ENCODE assay signal across 11 cellular contexts in genomic region chr17:45294506-45294905, GRCh38. TPM values are rescaled to one million over a fixed set of nuclear protein-coding genes. Genes with fewer than 3 reads are reported as not detected.
A peak's percentile ranks its signal among the peaks of the same experiment; 100 is the strongest.
DNase-seq lines count a peak whose midpoint lies in the region; ATAC-seq and TF ChIP-seq lines count a peak whose summit lies in the region.
"Had no signal": no experiment of that assay in that cellular context is flagged by ENCODE, and none has a peak within 500 bp of the region (broad histone marks: within the 10 kb centered on the region; RNA-seq: fewer than 3 reads in every experiment).

No MANE protein-coding gene starts in this region.

- H3K27ac Mint-ChIP-seq in activated CD8-positive, alpha-beta T cell treated with anti-CD3 and anti-CD28 coated beads for 36 hours, result peak overlapping the region; percentile 84
- no peak overlapping the region for H3K27ac Mint-ChIP-seq in nephron progenitor cell

- DNase-seq in GM04503 (ENCODE audit: low read depth) (peak; percentile 75), heart left ventricle (peak in 3 of 5 donors; percentile 55 to 61 (median 57)), LoVo (ENCODE audit: low spot score) (no peak), NCI-H1417 treated with DMSO at 0.1 percent for 48 hours (lab: John Stamatoyannopoulos, UW) (no peak), nephron progenitor cell (no peak)
- DNase-seq in activated CD8-positive, alpha-beta T cell treated with anti-CD3 and anti-CD28 coated beads for 36 hours, result no peak
- DNase-seq: endodermal cell, T-cell had no signal

- peaks cover 4% of the 10 kb centered on the region for H3K9me3 Mint-ChIP-seq in activated CD8-positive, alpha-beta T cell treated with anti-CD3 and anti-CD28 coated beads for 36 hours
- no peaks in the 10 kb centered on the region for H3K9me3 Mint-ChIP-seq in nephron progenitor cell
- H3K9me3 Mint-ChIP-seq: endodermal cell, T-cell had no signal

- intact Hi-C loops in activated CD8-positive, alpha-beta T cell treated with anti-CD3 and anti-CD28 coated beads for 36 hours (cut with micrococcal nuclease), result no loop called here
- intact Hi-C loops in heart left ventricle (cut with DNase I), result loop anchor here in 1 of 10 donors (2.0 kb wide), 1 partner anchor 16 kb away; no protein-coding TSS in a partner anchor

- no peaks in the 10 kb centered on the region for H3K27me3 ChIP-seq in heart left ventricle

- peak overlapping the region; percentile 51 to 91 (median 87) for H3K27ac ChIP-seq in heart left ventricle
- peak overlapping the region in 14 of 21 experiments; percentile 2 to 81 (median 52) for H3K27ac ChIP-seq in skin epidermis

- peaks cover 83% of the 10 kb centered on the region for H3K4me1 Mint-ChIP-seq in activated CD8-positive, alpha-beta T cell treated with anti-CD3 and anti-CD28 coated beads for 36 hours (ENCODE audit: low read depth)
- H3K4me1 Mint-ChIP-seq in nephron progenitor cell, result peaks cover 45% of the 10 kb centered on the region

- TF ChIP-seq CTCF in activated CD8-positive, alpha-beta T cell treated with anti-CD3 and anti-CD28 coated beads for 36 hours (IDR thresholded peaks at IDR 0.05), result no peak
- TF ChIP-seq CTCF in heart left ventricle (IDR thresholded peaks at IDR 0.05), result no peak
- TF ChIP-seq CTCF in nephron progenitor cell (IDR thresholded peaks at IDR 0.05), result no peak

- peaks cover 0 to 15% (median 5%) of the 10 kb centered on the region in 9 donors for H3K36me3 ChIP-seq in heart left ventricle

- 23 to 43% (median 37%) methylated on average over 3 of the region's 3 CpGs for WGBS in heart left ventricle, 4 donors

- no peak for TF ChIP-seq POLR2A in heart left ventricle (IDR thresholded peaks at IDR 0.05)

- H3K36me3 Mint-ChIP-seq in activated CD8-positive, alpha-beta T cell treated with anti-CD3 and anti-CD28 coated beads for 36 hours (ENCODE audit: low read depth), result peaks cover 60% of the 10 kb centered on the region
- H3K36me3 Mint-ChIP-seq in nephron progenitor cell (ENCODE audit: low read depth), result peaks cover 20% of the 10 kb centered on the region

- H3K4me3 ChIP-seq in heart left ventricle (no peak overlapping the region), skin epidermis (no peak overlapping the region)

- no peak for ATAC-seq in activated CD8-positive, alpha-beta T cell treated with anti-CD3 and anti-CD28 coated beads for 36 hours
- ATAC-seq in heart left ventricle, result peak; percentile 35 to 72 (median 45)
- no peak for ATAC-seq in HG02840 (IDR thresholded peaks at IDR 0.05; ENCODE audit: low FRiP score, unreplicated experiment)
- ATAC-seq: T-cell had no signal

- H3K27me3 Mint-ChIP-seq in activated CD8-positive, alpha-beta T cell treated with anti-CD3 and anti-CD28 coated beads for 36 hours, result no peaks in the 10 kb centered on the region
- peaks cover 2% of the 10 kb centered on the region for H3K27me3 Mint-ChIP-seq in nephron progenitor cell (ENCODE audit: low read depth, poor library complexity)
- H3K27me3 Mint-ChIP-seq: T-cell had no signal

- POLR2A ChIA-PET in activated CD8-positive, alpha-beta T cell treated with anti-CD3 and anti-CD28 coated beads for 36 hours (lab: Charles Lee), result interaction anchor here (0.6 to 2.5 kb wide), 7 partner anchors 17 to 1532 kb away, joined by 3 to 9 read pairs (median 3); no protein-coding TSS in a partner anchor

- H3K9me3 ChIP-seq in heart left ventricle, result no peaks in the 10 kb centered on the region

- H3K4me3 Mint-ChIP-seq in activated CD8-positive, alpha-beta T cell treated with anti-CD3 and anti-CD28 coated beads for 36 hours, result no peak overlapping the region
- no peak overlapping the region for H3K4me3 Mint-ChIP-seq in nephron progenitor cell
- H3K4me3 Mint-ChIP-seq: endodermal cell, T-cell had no signal

- H3K4me1 ChIP-seq in heart left ventricle, result peaks cover 12 to 100% (median 95%) of the 10 kb centered on the region in 12 donors

- CTCF ChIA-PET in activated CD8-positive, alpha-beta T cell treated with anti-CD3 and anti-CD28 coated beads for 36 hours (lab: Charles Lee), result interaction anchor here (1.1 to 9.6 kb wide), 9 partner anchors 14 to 90 kb away, joined by 3 to 81 read pairs (median 6); partner anchors contain the start of gene MAP3K14

RNA-seq across cellular contexts. Expression of gene MAP3K14, which starts 22.3 kb away (rescaled TPM):
- total RNA-seq in activated CD8-positive, alpha-beta T cell treated with anti-CD3 and anti-CD28 coated beads for 36 hours, result 10 to 100 TPM; 31.6 to 31.9 TPM
- 10 to 100 TPM in 8 of 9 donors, 1 to 10 TPM in 1; 9.9 to 21.9 (median 12.7) TPM for total RNA-seq in heart left ventricle
- 10 to 100 TPM in 1 of 2 donors, 1 to 10 TPM in 1; 9.0 to 11.2 TPM for polyA plus RNA-seq in heart left ventricle

RNA-seq across cellular contexts. Expression of gene SPATA32, which starts 32.6 kb away (rescaled TPM):
- total RNA-seq in activated CD8-positive, alpha-beta T cell treated with anti-CD3 and anti-CD28 coated beads for 36 hours, result under 1 TPM; 0.27 to 0.63 TPM
- not detected for total RNA-seq in heart left ventricle
- polyA plus RNA-seq in heart left ventricle, result not detected
- total RNA-seq: HT-29 had no signal

Comparison
In these comparisons a context has a peak if more than half of its experiments do, and no peak if none do; other contexts are left out.
1. DNase-seq: peak in GM04503 (single experiment) and heart left ventricle (3 of 5); none in activated CD8-positive, alpha-beta T cell treated with anti-CD3 and anti-CD28 coated beads for 36 hours (single experiment), LoVo (single experiment), NCI-H1417 treated with DMSO at 0.1 percent for 48 hours (single experiment) and nephron progenitor cell (single experiment).
2. ATAC-seq: peak in heart left ventricle (4 of 4); none in activated CD8-positive, alpha-beta T cell treated with anti-CD3 and anti-CD28 coated beads for 36 hours (single experiment) and HG02840 (single experiment).